ENCODE assay signal across 1 cellular context in genomic region chr1:53114581-53115400, GRCh38.
TF ChIP-seq lines count a peak whose summit lies in the region.

No MANE protein-coding gene starts in this region.

TF ChIP-seq in IMR-90, 13 proteins besides CTCF, POLR2A, EP300 and RAD21 (continued from another document):
- TF ChIP-seq ELK1 (IDR thresholded peaks at IDR 0.05; ENCODE audit: borderline replicate concordance, low read depth, low read length) (no peak), SMC3 (IDR thresholded peaks at IDR 0.05; ENCODE audit: low read depth, low read length) (no peak)
